17 cellular contexts compared by ENCODE assay signal in genomic region chr18:46283268-46283667, GRCh38.
DNase-seq lines count a peak whose midpoint lies in the region; ATAC-seq lines count a peak whose summit lies in the region.
"Had no signal": no experiment of that assay in that cellular context is flagged by ENCODE, and none has a peak within 500 bp of the region (broad histone marks: within the 10 kb centered on the region; RNA-seq: fewer than 3 reads in every experiment).

No MANE protein-coding gene starts in this region.

- H2BK5ac ChIP-seq in mesenchymal stem cell (ENCODE audit: low read depth, low read length, poor library complexity, severe bottlenecking): no peak overlapping the region

- H2AK5ac ChIP-seq in mesenchymal stem cell (ENCODE audit: low read length, severe bottlenecking): no peak overlapping the region

- H3K23ac ChIP-seq in mesenchymal stem cell (ENCODE audit: low read length in 2 of 2): no peak overlapping the region

- H3K27me3 ChIP-seq in mesenchymal stem cell (ENCODE audit: control insufficient read depth in 1 of 2, insufficient read depth in 1 of 2, low read length in 2 of 2): peaks cover 0 to 12% of the 10 kb centered on the region in 2 experiments
- H3K27me3 ChIP-seq: ovary, sigmoid colon, SJCRH30 had no signal

- H2BK120ac ChIP-seq in mesenchymal stem cell (ENCODE audit: low read depth, low read length): no peak overlapping the region

- no peak overlapping the region for H2AFZ ChIP-seq in mesenchymal stem cell (ENCODE audit: low read depth, low read length)

- H4K91ac ChIP-seq in mesenchymal stem cell (ENCODE audit: low read length): no peak overlapping the region

- no peak overlapping the region for H3K14ac ChIP-seq in mesenchymal stem cell (ENCODE audit: low read length in 2 of 2)

- no peak overlapping the region for H2BK12ac ChIP-seq in mesenchymal stem cell (ENCODE audit: low read length in 2 of 2)

- no peak overlapping the region for H2BK15ac ChIP-seq in mesenchymal stem cell (ENCODE audit: low read depth, poor library complexity, severe bottlenecking)

- no peaks in the 10 kb centered on the region for H3K9me3 ChIP-seq in mesenchymal stem cell (ENCODE audit: control insufficient read depth, low read length)
- H3K9me3 ChIP-seq: ovary, sigmoid colon, SJCRH30 had no signal

- no peak for ATAC-seq in left lobe of liver
- ATAC-seq: activated CD4-positive, alpha-beta T cell treated with anti-CD3 and anti-CD28 coated beads for 36 hours had no signal

- H3K9ac ChIP-seq in mesenchymal stem cell (ENCODE audit: low read length): no peak overlapping the region

- no peaks in the 10 kb centered on the region for H3K36me3 ChIP-seq in mesenchymal stem cell (ENCODE audit: control insufficient read depth in 1 of 2, insufficient read depth in 2 of 2, low read depth in 1 of 2, low read length in 2 of 2)
- H3K36me3 ChIP-seq: ovary, sigmoid colon, SJCRH30 had no signal

- peaks cover 6% of the 10 kb centered on the region for H3K79me1 ChIP-seq in mesenchymal stem cell (replicated peaks; ENCODE audit: low read length, poor library complexity, severe bottlenecking)

- H3K4me1 ChIP-seq in mesenchymal stem cell (ENCODE audit: control insufficient read depth, insufficient read depth, low read depth, low read length): peaks cover 17% of the 10 kb centered on the region

- no peak overlapping the region for H3K4me3 ChIP-seq in mesenchymal stem cell (ENCODE audit: insufficient read depth in 1 of 2, low read depth in 1 of 2, low read length in 2 of 2)
- H3K4me3 ChIP-seq: ovary, sigmoid colon, SJCRH30 had no signal

- H3K18ac ChIP-seq in mesenchymal stem cell (ENCODE audit: low read depth in 1 of 2, low read length in 2 of 2): no peak overlapping the region

- no peak overlapping the region for H4K8ac ChIP-seq in mesenchymal stem cell (ENCODE audit: low read length)

- 24% methylated on average over 7 of the region's 7 CpGs for WGBS in mesenchymal stem cell

- DNase-seq in CD1c-positive myeloid dendritic cell (ENCODE audit: extremely low spot score): peak; percentile 45
- DNase-seq in M059J (ENCODE audit: low read depth): peak; percentile 56
- peak in 30 of 61 donors; percentile 6 to 71 (median 25) for DNase-seq in caudate nucleus (lab: John Stamatoyannopoulos, UW)
- peak; percentile 56 for DNase-seq in mesenchymal stem cell
- no peak for DNase-seq in left lobe of liver (ENCODE audit: low spot score)
- no peak for DNase-seq in NCI-H2196 treated with DMSO at 0.1 percent for 48 hours (lab: John Stamatoyannopoulos, UW; ENCODE audit: unreplicated experiment)
- no peak for DNase-seq in NCI-H1436 (lab: John Stamatoyannopoulos, UW)
- DNase-seq in effector CD4-positive, alpha-beta T cell: no peak
- DNase-seq: activated CD4-positive, alpha-beta T cell treated with anti-CD3 and anti-CD28 coated beads for 36 hours; activated gamma-delta T cell treated with Interleukin-2 at 50 U/mL for 16 hours; DND-41; left ventricle myocardium superior; NCI-H1930; ovary; sigmoid colon; T-helper 9 cell had no signal

- H3K27ac ChIP-seq in caudate nucleus (ENCODE audit: low read depth, low read length) (peak overlapping the region; percentile 6), mesenchymal stem cell (ENCODE audit: low read length, poor library complexity, severe bottlenecking) (no peak overlapping the region)
- H3K27ac ChIP-seq: ovary, sigmoid colon, SJCRH30 had no signal

- no peak overlapping the region for H3K4me2 ChIP-seq in mesenchymal stem cell (ENCODE audit: low read length, poor library complexity, severe bottlenecking)

- H3K4ac ChIP-seq in mesenchymal stem cell (ENCODE audit: low read depth in 1 of 2, low read length in 2 of 2): no peak overlapping the region

Comparison
In these comparisons a context has a peak if more than half of its experiments do, and no peak if none do; other contexts are left out.
1. DNase-seq: peak in CD1c-positive myeloid dendritic cell (single experiment), M059J (single experiment) and mesenchymal stem cell (single experiment); none in left lobe of liver (single experiment), NCI-H2196 treated with DMSO at 0.1 percent for 48 hours (single experiment), NCI-H1436 (single experiment) and effector CD4-positive, alpha-beta T cell (single experiment).